8 cellular contexts compared by ENCODE assay signal in the genomic region with DNA sequence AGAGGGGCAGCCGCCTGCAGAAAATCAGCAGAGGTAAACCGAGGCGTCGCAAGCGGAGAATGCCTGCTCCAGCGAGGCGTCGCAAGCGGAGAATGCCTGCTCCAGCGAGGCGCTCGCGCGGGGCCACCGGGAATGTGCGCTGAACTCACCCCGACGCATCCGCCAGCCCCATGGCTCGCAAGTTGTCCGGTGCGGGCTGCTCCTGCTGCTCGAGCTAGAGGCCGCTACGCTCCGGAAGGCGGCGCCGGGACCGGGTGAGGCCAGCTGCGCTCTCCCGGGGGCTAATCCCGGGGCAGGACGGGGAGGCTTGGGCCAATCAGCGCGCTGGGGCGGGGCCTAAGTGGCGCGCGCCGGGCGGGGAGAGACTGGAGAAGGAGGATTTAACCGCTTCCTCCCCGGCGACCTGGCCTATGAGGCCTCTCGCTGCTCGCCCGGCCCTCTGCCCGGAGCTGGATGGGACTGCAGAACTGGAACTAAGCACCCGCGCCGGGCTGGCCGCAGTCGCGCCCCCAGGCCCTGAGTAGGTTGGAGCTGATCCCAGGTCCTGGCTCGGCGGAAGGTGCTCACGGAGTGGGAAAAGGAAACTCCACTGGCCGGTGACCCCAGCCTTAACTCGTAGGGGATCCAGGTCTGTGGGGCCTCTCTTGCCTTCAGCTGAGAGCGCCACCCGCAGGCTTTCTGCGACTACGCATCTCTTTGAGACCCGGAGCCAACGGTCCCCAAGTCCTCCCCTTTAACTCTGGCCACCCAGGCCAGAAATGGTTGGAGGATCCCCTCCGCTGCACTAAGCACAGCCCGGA. TPM values are rescaled to one million over a fixed set of nuclear protein-coding genes. Genes with fewer than 3 reads are reported as not detected.
DNase-seq lines count a peak whose midpoint lies in the region; ATAC-seq and TF ChIP-seq lines count a peak whose summit lies in the region.

A gene with protein sequence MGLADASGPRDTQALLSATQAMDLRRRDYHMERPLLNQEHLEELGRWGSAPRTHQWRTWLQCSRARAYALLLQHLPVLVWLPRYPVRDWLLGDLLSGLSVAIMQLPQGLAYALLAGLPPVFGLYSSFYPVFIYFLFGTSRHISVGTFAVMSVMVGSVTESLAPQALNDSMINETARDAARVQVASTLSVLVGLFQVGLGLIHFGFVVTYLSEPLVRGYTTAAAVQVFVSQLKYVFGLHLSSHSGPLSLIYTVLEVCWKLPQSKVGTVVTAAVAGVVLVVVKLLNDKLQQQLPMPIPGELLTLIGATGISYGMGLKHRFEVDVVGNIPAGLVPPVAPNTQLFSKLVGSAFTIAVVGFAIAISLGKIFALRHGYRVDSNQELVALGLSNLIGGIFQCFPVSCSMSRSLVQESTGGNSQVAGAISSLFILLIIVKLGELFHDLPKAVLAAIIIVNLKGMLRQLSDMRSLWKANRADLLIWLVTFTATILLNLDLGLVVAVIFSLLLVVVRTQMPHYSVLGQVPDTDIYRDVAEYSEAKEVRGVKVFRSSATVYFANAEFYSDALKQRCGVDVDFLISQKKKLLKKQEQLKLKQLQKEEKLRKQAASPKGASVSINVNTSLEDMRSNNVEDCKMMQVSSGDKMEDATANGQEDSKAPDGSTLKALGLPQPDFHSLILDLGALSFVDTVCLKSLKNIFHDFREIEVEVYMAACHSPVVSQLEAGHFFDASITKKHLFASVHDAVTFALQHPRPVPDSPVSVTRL (minus strand): TSS at position 240 of the 800 bp plus-strand sequence. CDS start 68 bp downstream, at position 172.

- peak within 1 kb of the TSS; percentile 86 for H3K4me3 Mint-ChIP-seq in activated naive CD4-positive, alpha-beta T cell treated with anti-CD3 and anti-CD28 coated beads, Interleukin-2, amount 50 U/mL, for 24 hours

- peak; percentile 15 for TF ChIP-seq POLR2A in testis (IDR thresholded peaks at IDR 0.05)

- no peaks in the 10 kb centered on the region for H3K27me3 Mint-ChIP-seq in activated naive CD4-positive, alpha-beta T cell treated with anti-CD3 and anti-CD28 coated beads, Interleukin-2, amount 50 U/mL, for 24 hours

- H3K27me3 ChIP-seq in testis, result no peaks in the 10 kb centered on the region

- H3K9me3 ChIP-seq in testis, result no peaks in the 10 kb centered on the region

- intact Hi-C loops in testis (cut with DNase I; ENCODE audit: low total_unique reads), result no loop called here

- peak within 1 kb of the TSS; percentile 29 to 76 for H3K27ac ChIP-seq in testis

- H3K4me3 ChIP-seq in testis, result peak within 1 kb of the TSS; percentile 63 to 88

- H3K9me3 Mint-ChIP-seq in activated naive CD4-positive, alpha-beta T cell treated with anti-CD3 and anti-CD28 coated beads, Interleukin-2, amount 50 U/mL, for 24 hours, result no peaks in the 10 kb centered on the region

- peak; percentile 77 for TF ChIP-seq CTCF in GM10266 (IDR thresholded peaks at IDR 0.05; ENCODE audit: control insufficient read depth, insufficient read depth, low read depth, missing control alignments)
- no peak for TF ChIP-seq CTCF in omental fat pad (IDR thresholded peaks at IDR 0.05)
- peak; percentile 8 to 46 (median 35) for TF ChIP-seq CTCF in testis (IDR thresholded peaks at IDR 0.05)

- 0% methylated on average over 12 to 48 of the region's 68 CpGs for WGBS in testis, 2 donors

- no peaks in the 10 kb centered on the region for H3K36me3 Mint-ChIP-seq in activated naive CD4-positive, alpha-beta T cell treated with anti-CD3 and anti-CD28 coated beads, Interleukin-2, amount 50 U/mL, for 24 hours

- ATAC-seq in HG02610 (IDR thresholded peaks at IDR 0.05; ENCODE audit: unreplicated experiment) (peak; percentile 91), SK-N-SH treated with all-trans-retinoic acid at 6 μM for 48 hours (peak; percentile 97), omental fat pad (ENCODE audit: low FRiP score) (peak; percentile 98)

- peaks cover 12% of the 10 kb centered on the region for H3K4me1 ChIP-seq in testis

- peaks cover 10% of the 10 kb centered on the region for H3K4me1 Mint-ChIP-seq in activated naive CD4-positive, alpha-beta T cell treated with anti-CD3 and anti-CD28 coated beads, Interleukin-2, amount 50 U/mL, for 24 hours

- H3K36me3 ChIP-seq in testis (ENCODE audit: low read depth, missing control alignments), result no peaks in the 10 kb centered on the region

- H3K27ac Mint-ChIP-seq in activated naive CD4-positive, alpha-beta T cell treated with anti-CD3 and anti-CD28 coated beads, Interleukin-2, amount 50 U/mL, for 24 hours, result no peak within 1 kb of the TSS

- peak; percentile 99 for DNase-seq in GM10266 (ENCODE audit: extremely low spot score)
- DNase-seq in NCI-H1092 (lab: John Stamatoyannopoulos, UW), result peak; percentile 89
- DNase-seq in glomerular endothelial cell (ENCODE audit: extremely low read depth, low read depth, low spot score), result peak; percentile 42
- peak; percentile 90 for DNase-seq in omental fat pad (ENCODE audit: low spot score)
- DNase-seq in testis, result peak; percentile 97

TF ChIP-seq in SK-N-SH treated with all-trans-retinoic acid at 6 μM for 48 hours, 23 proteins besides CTCF, POLR2A, EP300 and RAD21:
- peak; percentile 37; the same call in 1 of the 2 replicates for TF ChIP-seq GLIS3 (CRISPR knock-in tag; IDR thresholded peaks at IDR 0.05)
- TF ChIP-seq, protein P1, sequence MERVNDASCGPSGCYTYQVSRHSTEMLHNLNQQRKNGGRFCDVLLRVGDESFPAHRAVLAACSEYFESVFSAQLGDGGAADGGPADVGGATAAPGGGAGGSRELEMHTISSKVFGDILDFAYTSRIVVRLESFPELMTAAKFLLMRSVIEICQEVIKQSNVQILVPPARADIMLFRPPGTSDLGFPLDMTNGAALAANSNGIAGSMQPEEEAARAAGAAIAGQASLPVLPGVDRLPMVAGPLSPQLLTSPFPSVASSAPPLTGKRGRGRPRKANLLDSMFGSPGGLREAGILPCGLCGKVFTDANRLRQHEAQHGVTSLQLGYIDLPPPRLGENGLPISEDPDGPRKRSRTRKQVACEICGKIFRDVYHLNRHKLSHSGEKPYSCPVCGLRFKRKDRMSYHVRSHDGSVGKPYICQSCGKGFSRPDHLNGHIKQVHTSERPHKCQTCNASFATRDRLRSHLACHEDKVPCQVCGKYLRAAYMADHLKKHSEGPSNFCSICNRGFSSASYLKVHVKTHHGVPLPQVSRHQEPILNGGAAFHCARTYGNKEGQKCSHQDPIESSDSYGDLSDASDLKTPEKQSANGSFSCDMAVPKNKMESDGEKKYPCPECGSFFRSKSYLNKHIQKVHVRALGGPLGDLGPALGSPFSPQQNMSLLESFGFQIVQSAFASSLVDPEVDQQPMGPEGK (CRISPR knock-in tag; IDR thresholded peaks at IDR 0.05; ENCODE audit: borderline replicate concordance), result no peak
- 0 out of 2 replicates have a peak, but pooled peaks have one; percentile 22 for TF ChIP-seq ZNF8 (CRISPR knock-in tag; IDR thresholded peaks at IDR 0.05)
- TF ChIP-seq, protein P2, sequence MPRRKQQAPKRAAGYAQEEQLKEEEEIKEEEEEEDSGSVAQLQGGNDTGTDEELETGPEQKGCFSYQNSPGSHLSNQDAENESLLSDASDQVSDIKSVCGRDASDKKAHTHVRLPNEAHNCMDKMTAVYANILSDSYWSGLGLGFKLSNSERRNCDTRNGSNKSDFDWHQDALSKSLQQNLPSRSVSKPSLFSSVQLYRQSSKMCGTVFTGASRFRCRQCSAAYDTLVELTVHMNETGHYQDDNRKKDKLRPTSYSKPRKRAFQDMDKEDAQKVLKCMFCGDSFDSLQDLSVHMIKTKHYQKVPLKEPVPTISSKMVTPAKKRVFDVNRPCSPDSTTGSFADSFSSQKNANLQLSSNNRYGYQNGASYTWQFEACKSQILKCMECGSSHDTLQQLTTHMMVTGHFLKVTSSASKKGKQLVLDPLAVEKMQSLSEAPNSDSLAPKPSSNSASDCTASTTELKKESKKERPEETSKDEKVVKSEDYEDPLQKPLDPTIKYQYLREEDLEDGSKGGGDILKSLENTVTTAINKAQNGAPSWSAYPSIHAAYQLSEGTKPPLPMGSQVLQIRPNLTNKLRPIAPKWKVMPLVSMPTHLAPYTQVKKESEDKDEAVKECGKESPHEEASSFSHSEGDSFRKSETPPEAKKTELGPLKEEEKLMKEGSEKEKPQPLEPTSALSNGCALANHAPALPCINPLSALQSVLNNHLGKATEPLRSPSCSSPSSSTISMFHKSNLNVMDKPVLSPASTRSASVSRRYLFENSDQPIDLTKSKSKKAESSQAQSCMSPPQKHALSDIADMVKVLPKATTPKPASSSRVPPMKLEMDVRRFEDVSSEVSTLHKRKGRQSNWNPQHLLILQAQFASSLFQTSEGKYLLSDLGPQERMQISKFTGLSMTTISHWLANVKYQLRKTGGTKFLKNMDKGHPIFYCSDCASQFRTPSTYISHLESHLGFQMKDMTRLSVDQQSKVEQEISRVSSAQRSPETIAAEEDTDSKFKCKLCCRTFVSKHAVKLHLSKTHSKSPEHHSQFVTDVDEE (CRISPR knock-in tag; IDR thresholded peaks at IDR 0.05), result 0 out of 2 replicates have a peak, but pooled peaks have one; percentile 20
- no peak for TF ChIP-seq SNAI2 (CRISPR knock-in tag; IDR thresholded peaks at IDR 0.05)

RNA-seq across cellular contexts. Expression of the gene that starts here (rescaled TPM):
- total RNA-seq in glomerular endothelial cell (26.4 and 31.1 TPM in 2 replicates), omental fat pad (10 to 100 TPM in 3 of 4 donors, 1 to 10 TPM in 1; 9.9 to 17.8 (median 14.6) TPM), testis (10 to 100 TPM; 24.6 to 32.9 TPM)
- polyA plus RNA-seq in testis (ENCODE audit: insufficient read depth, low read depth, low replicate concordance), result 12.3 TPM

Comparison
In these comparisons a context has a peak if more than half of its experiments do, and no peak if none do; other contexts are left out.
1. Peak in every context shown above with its lines: DNase-seq, ATAC-seq, H3K4me3 ChIP-seq and H3K27ac ChIP-seq.
2. DNase-seq: peak in every context shown above with its lines; median percentile 99 in GM10266; 97 in testis; 90 in omental fat pad; 89 in NCI-H1092; 42 in glomerular endothelial cell.
3. CTCF ChIP-seq: peak in GM10266 (single experiment) and testis (3 of 3); none in omental fat pad (0 of 3).